Comparison of ENCODE assay signal across 1 cellular context in genomic region chr12:7130537-7130790, GRCh38.
TF ChIP-seq lines count a peak whose summit lies in the region.

No MANE protein-coding gene starts in this region.

TF ChIP-seq in HCT116, 20 proteins besides CTCF, POLR2A, EP300 and RAD21 (continued from another document):
- TF ChIP-seq ATF3 (IDR thresholded peaks at IDR 0.05) = no peak
- no peak for TF ChIP-seq EZH2phosphoT487 (IDR thresholded peaks at IDR 0.05; ENCODE audit: borderline replicate concordance)
- no peak for TF ChIP-seq SRF (IDR thresholded peaks at IDR 0.05; ENCODE audit: low read depth)
